In genomic region chr7:134992626-134993179, GRCh38 we compare ENCODE assay signal across 8 cellular contexts. TPM values are rescaled to one million over a fixed set of nuclear protein-coding genes. Genes with fewer than 3 reads are reported as not detected.
DNase-seq lines count a peak whose midpoint lies in the region; ATAC-seq and TF ChIP-seq lines count a peak whose summit lies in the region.

No MANE protein-coding gene starts in this region.

- H3K27me3 Mint-ChIP-seq in effector memory CD8-positive, alpha-beta T cell, result no peaks in the 10 kb centered on the region

- intact Hi-C loops in stomach (cut with DNase I; ENCODE audit: low total_unique reads), result loop anchor here (10.0 kb wide), 1 partner anchor 172 kb away; no protein-coding TSS in a partner anchor
- intact Hi-C loops in posterior cingulate gyrus (cut with DNase I), result no loop called here

- peak overlapping the region; percentile 20 to 69 (median 58) for H3K27ac ChIP-seq in stomach

- 17 to 35% (median 31%) methylated on average over 6 of the region's 6 CpGs for WGBS in stomach, 5 donors

- H3K4me1 Mint-ChIP-seq in effector memory CD8-positive, alpha-beta T cell (ENCODE audit: low read depth in 2 of 2), result peaks cover 19 to 29% of the 10 kb centered on the region in 2 donors

- no peaks in the 10 kb centered on the region for H3K27me3 ChIP-seq in stomach

- TF ChIP-seq CTCF in stomach (IDR thresholded peaks at IDR 0.05), result no peak

- TF ChIP-seq POLR2A in stomach (IDR thresholded peaks at IDR 0.05), result no peak

- DNase-seq in CD1c-positive myeloid dendritic cell (ENCODE audit: extremely low spot score), result peak; percentile 22
- DNase-seq in effector memory CD8-positive, alpha-beta T cell, result no peak
- no peak for DNase-seq in stomach
- DNase-seq in middle frontal gyrus (ENCODE audit: extremely low spot score, low spot score), result no peak
- no peak for DNase-seq in putamen (ENCODE audit: low spot score)
- DNase-seq in posterior cingulate gyrus, result no peak

- ATAC-seq in GM19395 (IDR thresholded peaks at IDR 0.05; ENCODE audit: unreplicated experiment), result peak; percentile 77
- ATAC-seq in HG03442 (IDR thresholded peaks at IDR 0.05; ENCODE audit: unreplicated experiment), result peak; percentile 71
- ATAC-seq in effector memory CD8-positive, alpha-beta T cell (replicated peaks), result peak; percentile 57

- H3K36me3 ChIP-seq in stomach, result peaks cover 6 to 31% (median 20%) of the 10 kb centered on the region in 4 donors

- H3K4me3 ChIP-seq in stomach, result no peak overlapping the region

- H3K27ac Mint-ChIP-seq in effector memory CD8-positive, alpha-beta T cell, result peak overlapping the region; percentile 7 to 74

- no peaks in the 10 kb centered on the region for H3K9me3 Mint-ChIP-seq in effector memory CD8-positive, alpha-beta T cell

- H3K36me3 Mint-ChIP-seq in effector memory CD8-positive, alpha-beta T cell (ENCODE audit: insufficient read depth), result no peaks in the 10 kb centered on the region

- peaks cover 30 to 83% (median 58%) of the 10 kb centered on the region in 4 donors for H3K4me1 ChIP-seq in stomach

- H3K9me3 ChIP-seq in stomach, result no peaks in the 10 kb centered on the region

- TF ChIP-seq EP300 in stomach (IDR thresholded peaks at IDR 0.05), result no peak

- no peak overlapping the region for H3K4me3 Mint-ChIP-seq in effector memory CD8-positive, alpha-beta T cell

RNA-seq across cellular contexts. Expression of gene AGBL3, which starts 6.4 kb away (rescaled TPM):
- 1 to 10 TPM in 2 of 5 donors, under 1 TPM in 1, not detected in 2; 0.29 to 8.4 (median 2.9) TPM for total RNA-seq in stomach
- polyA plus RNA-seq in stomach, result 1 to 10 TPM in 2 of 3 donors, under 1 TPM in 1; 0.93 to 1.4 (median 1.2) TPM
